Comparison of ENCODE assay signal across 23 cellular contexts in genomic region chr17:67013891-67014290, GRCh38. TPM values are rescaled to one million over a fixed set of nuclear protein-coding genes. Genes with fewer than 3 reads are reported as not detected.
"Had no signal": no experiment of that assay in that cellular context is flagged by ENCODE, and none has a peak within 500 bp of the region (broad histone marks: within the 10 kb centered on the region; RNA-seq: fewer than 3 reads in every experiment).

No MANE protein-coding gene starts in this region.

- H3K27ac ChIP-seq: SJSA1, SK-N-MC had no signal

- H3K4me1 ChIP-seq: SJSA1 had no signal

- H3K36me3 ChIP-seq: MG63 had no signal

- H3K4me3 ChIP-seq: MG63, SJSA1, SK-N-MC had no signal

- H3K27me3 ChIP-seq: SJSA1 had no signal

- H3K9me3 ChIP-seq: MG63, SJSA1 had no signal

- DNase-seq: KBM-7, MG63, NCI-H1092, NCI-H1105 treated with DMSO at 0.1 percent for 48 hours, NCI-H1417 treated with DMSO at 0.1 percent for 48 hours, NCI-H146, NCI-H1694 treated with DMSO at 0.1 percent for 48 hours, NCI-H1930, NCI-H2081, NCI-H2171, NCI-H226, NCI-H446, NCI-H510A, NCI-H524 treated with DMSO at 0.1 percent for 48 hours, NCI-H69, NCI-H774, Right ventricle myocardium superior, RPMI8226, SIG-M5 had no signal

RNA-seq across cellular contexts. Expression of gene CACNG1, which starts 30.5 kb away (rescaled TPM):
- total RNA-seq: HT-29, Right ventricle myocardium superior had no signal

RNA-seq across cellular contexts. Expression of gene CACNG4, which starts 49.4 kb away (rescaled TPM):
- total RNA-seq: LHCN-M2, Right ventricle myocardium superior had no signal
